Comparison of ENCODE assay signal across 23 cellular contexts in the genomic region with DNA sequence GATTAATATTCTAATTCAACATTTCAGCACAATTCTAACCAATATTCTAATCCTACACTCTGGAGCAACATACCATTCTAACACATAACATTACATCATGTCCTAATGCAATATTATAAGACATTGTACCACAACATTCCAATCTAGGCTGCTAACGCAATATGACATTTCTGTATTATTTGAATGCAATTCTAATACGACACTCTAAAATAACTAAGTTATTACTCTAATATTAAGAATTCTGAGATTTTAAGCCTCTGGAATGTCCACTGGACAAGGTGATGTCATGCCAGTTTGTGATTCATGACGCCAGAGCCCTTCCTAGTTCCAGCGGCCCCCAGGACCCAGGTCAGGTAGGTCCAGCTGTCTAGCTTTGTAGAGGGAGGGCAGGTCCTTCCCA.
A peak's percentile ranks its signal among the peaks of the same experiment; 100 is the strongest.
DNase-seq lines count a peak whose midpoint lies in the region; ATAC-seq, FAIRE-seq and TF ChIP-seq lines count a peak whose summit lies in the region.
"Had no signal": no experiment of that assay in that cellular context is flagged by ENCODE, and none has a peak within 500 bp of the region (broad histone marks: within the 10 kb centered on the region; RNA-seq: fewer than 3 reads in every experiment).

No MANE protein-coding gene starts in this region.

- H3K9ac ChIP-seq in GM23248 (peak overlapping the region; percentile 50), fibroblast of lung (ENCODE audit: insufficient read depth, low read length) (no peak overlapping the region)

- H3K4me1 ChIP-seq in GM23248 (ENCODE audit: insufficient read depth): peaks cover 44% of the 10 kb centered on the region
- peaks cover 19% of the 10 kb centered on the region for H3K4me1 ChIP-seq in fibroblast of lung (ENCODE audit: control insufficient read depth, extremely low read depth, insufficient read depth, low read length)
- H3K4me1 ChIP-seq: BE2C had no signal

- FAIRE-seq in GM12891 (lab: Jason Lieb, UNC): no peak

- TF ChIP-seq POLR2A in GM12891 (IDR thresholded peaks at IDR 0.05; ENCODE audit: low read depth, low read length): no peak

- peaks cover 25% of the 10 kb centered on the region for H3F3A ChIP-seq in GM23248 (ENCODE audit: insufficient read depth)

- no peaks in the 10 kb centered on the region for H3K36me3 ChIP-seq in GM23248 (ENCODE audit: low read depth)
- no peaks in the 10 kb centered on the region for H3K36me3 ChIP-seq in fibroblast of lung (ENCODE audit: control insufficient read depth, insufficient read depth, low read length)
- H3K36me3 ChIP-seq: BE2C, colonic mucosa, right lobe of liver, upper lobe of left lung had no signal

- no peaks in the 10 kb centered on the region for H3K79me2 ChIP-seq in GM23248 (ENCODE audit: insufficient read depth)
- no peaks in the 10 kb centered on the region for H3K79me2 ChIP-seq in fibroblast of lung (ENCODE audit: control insufficient read depth, insufficient read depth, low read length)

- H3K4me3 ChIP-seq in GM23248 (no peak overlapping the region), fibroblast of lung (replicated peaks in 1 of 4; ENCODE audit: control extremely low read depth in 1 of 4, insufficient read depth in 1 of 4, low read depth in 3 of 4, low read length in 4 of 4) (no peak overlapping the region), skeletal muscle cell (ENCODE audit: low read depth, low read length) (no peak overlapping the region)
- H3K4me3 ChIP-seq: colonic mucosa, right lobe of liver, upper lobe of left lung had no signal

- no peak for ATAC-seq in sciatic nerve
- ATAC-seq: right lobe of liver had no signal

- no peaks in the 10 kb centered on the region for H3K9me2 ChIP-seq in GM23248 (ENCODE audit: insufficient read depth)

- TF ChIP-seq CTCF in fibroblast of lung (conservative IDR thresholded peaks at IDR 0.05 in 1 of 2, IDR thresholded peaks at IDR 0.05 in 1 of 2; ENCODE audit: low read depth in 1 of 2, low read length in 2 of 2): no peak

- DNase-seq in GM23248 (peak; percentile 81), amniotic stem cell (lab: John Stamatoyannopoulos, UW) (peak; percentile 34), fibroblast of lung (ENCODE audit: low read depth in 2 of 2) (peak; percentile 72 to 87), skeletal muscle cell (ENCODE audit: low read depth) (peak; percentile 41), cardiac septum (ENCODE audit: low spot score) (no peak), sciatic nerve (ENCODE audit: low spot score) (no peak), GM12891 (ENCODE audit: insufficient read length, low spot score) (no peak), NCI-H2171 (lab: John Stamatoyannopoulos, UW) (no peak)
- DNase-seq: activated CD4-positive, alpha-beta T cell treated with anti-CD3 and anti-CD28 coated beads, Interleukin-2, amount 50 U/mL, for 4 hours; activated gamma-delta T cell treated with Interleukin-2 at 50 U/mL for 16 hours; activated T-cell treated with anti-CD3 and anti-CD28 coated beads for 4 hours; BE2C; Calu3; colonic mucosa; glutamatergic neuron; H7; NCI-H1417; NCI-H526 treated with DMSO at 0.1 percent for 48 hours; occipital lobe; right lobe of liver; SHP77; stimulated activated CD4-positive, alpha-beta T cell treated with anti-CD3 and anti-CD28 coated beads, Interleukin-1b, Interleukin-23, amount 100 ng/mL, for 48 hours; upper lobe of left lung had no signal

- in situ Hi-C loops in GM23248 (cut with MboI): no loop called here

- H3K27ac ChIP-seq in GM23248 (peak overlapping the region; percentile 77), fibroblast of lung (ENCODE audit: insufficient read depth, low read length) (peak overlapping the region; percentile 17)
- H3K27ac ChIP-seq: colonic mucosa, right lobe of liver had no signal

- H4K20me1 ChIP-seq in GM23248 (ENCODE audit: insufficient read depth) (no peaks in the 10 kb centered on the region), fibroblast of lung (ENCODE audit: control insufficient read depth, extremely low read depth, insufficient read depth, low read length) (no peaks in the 10 kb centered on the region)

- intact Hi-C loops in cardiac septum (cut with DNase I): no loop called here
- intact Hi-C loops in sciatic nerve (cut with DNase I): no loop called here

- H3K4me2 ChIP-seq in GM23248 (ENCODE audit: unreplicated experiment) (peak overlapping the region; percentile 26), fibroblast of lung (ENCODE audit: extremely low read depth, insufficient read depth, low read length) (no peak overlapping the region)

- no peak overlapping the region for H2AFZ ChIP-seq in GM23248
- H2AFZ ChIP-seq in fibroblast of lung (ENCODE audit: low read length): no peak overlapping the region

- H3K9me3 ChIP-seq in GM23248 (ENCODE audit: low read depth): no peaks in the 10 kb centered on the region
- no peaks in the 10 kb centered on the region for H3K9me3 ChIP-seq in fibroblast of lung (ENCODE audit: control insufficient read depth, insufficient read depth, low read depth, low read length)
- H3K9me3 ChIP-seq: BE2C, colonic mucosa, right lobe of liver had no signal

- 33 to 38% methylated on average over 4 of the region's 4 CpGs for WGBS in GM23248 (ENCODE audit: low coverage in 1 of 2, low lambda C conversion rate in 2 of 2, missing lambda C conversion rate in 2 of 2), 2 experiments

- H3K27me3 ChIP-seq in GM23248 (replicated peaks; ENCODE audit: insufficient read depth) (no peaks in the 10 kb centered on the region), fibroblast of lung (ENCODE audit: control insufficient read depth, insufficient read depth, low read length) (no peaks in the 10 kb centered on the region)
- H3K27me3 ChIP-seq: BE2C, colonic mucosa, right lobe of liver, upper lobe of left lung had no signal

TF ChIP-seq in GM12891, 5 proteins besides CTCF, POLR2A, EP300 and RAD21:
- TF ChIP-seq PAX5 (IDR thresholded peaks at IDR 0.05; ENCODE audit: insufficient read depth, low read length, severe bottlenecking) (no peak), SPI1 (IDR thresholded peaks at IDR 0.05; ENCODE audit: low read depth, low read length) (no peak), POU2F2 (IDR thresholded peaks at IDR 0.05; ENCODE audit: low read depth, low read length) (no peak), POLR2AphosphoS5 (IDR thresholded peaks at IDR 0.05; ENCODE audit: low read depth, low read length) (no peak), TAF1 (IDR thresholded peaks at IDR 0.05; ENCODE audit: low read depth, low read length) (no peak)

Comparison
In these comparisons a context has a peak if more than half of its experiments do, and no peak if none do; other contexts are left out.
1. DNase-seq: peak in GM23248 (single experiment), amniotic stem cell (single experiment), fibroblast of lung (2 of 2) and skeletal muscle cell (single experiment); none in cardiac septum (single experiment), sciatic nerve (single experiment), GM12891 (single experiment) and NCI-H2171 (single experiment).